Comparison of ENCODE assay signal across 8 cellular contexts in the genomic region with DNA sequence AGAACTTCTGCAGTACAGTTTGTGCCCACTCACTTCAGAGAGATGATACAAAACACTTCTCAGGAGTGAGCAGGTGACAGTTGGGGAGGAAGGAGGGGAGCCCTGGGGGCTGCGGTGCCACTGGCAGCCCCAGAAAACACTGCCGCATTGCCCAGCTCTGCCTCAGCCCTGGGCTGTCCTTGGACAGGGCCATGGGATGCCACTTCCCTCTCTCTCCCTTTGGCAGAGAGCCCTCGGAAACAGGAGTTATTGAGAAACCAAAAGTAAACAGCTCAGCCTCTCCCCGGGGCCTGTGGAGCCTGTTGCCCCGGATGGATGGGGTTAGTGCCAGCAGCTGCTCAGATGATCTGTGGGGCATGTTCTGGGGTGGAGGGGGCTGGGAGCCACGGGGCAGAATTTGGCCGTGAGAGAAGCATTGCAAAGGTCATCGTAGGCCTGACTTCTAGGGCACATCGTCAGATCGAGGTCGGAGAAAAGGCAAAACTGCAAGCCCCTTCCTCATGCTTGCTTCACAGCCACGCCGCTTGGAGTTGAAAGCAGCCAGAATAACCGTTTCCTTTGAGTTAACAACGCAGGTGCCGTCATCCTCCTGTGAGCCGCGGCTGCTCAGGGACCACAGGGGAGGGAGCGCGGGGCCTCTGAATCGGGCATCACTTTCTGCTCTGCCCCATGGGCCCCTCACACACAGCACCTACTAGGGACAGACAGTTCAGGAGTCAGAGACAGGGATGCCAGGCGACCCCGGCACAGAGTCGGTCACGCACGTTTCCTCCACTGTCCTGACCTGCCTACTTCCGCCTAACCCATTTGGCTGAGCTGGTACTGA.
DNase-seq lines count a peak whose midpoint lies in the region; ATAC-seq and TF ChIP-seq lines count a peak whose summit lies in the region.

No MANE protein-coding gene starts in this region.

- no peak overlapping the region for H3K27ac ChIP-seq in RWPE2 (ENCODE audit: poor library complexity, severe bottlenecking)

- TF ChIP-seq CTCF in RWPE2 (IDR thresholded peaks at IDR 0.05; ENCODE audit: poor library complexity, severe bottlenecking), result no peak

- H3K4me3 ChIP-seq in RWPE2 (ENCODE audit: severe bottlenecking) (no peak overlapping the region), adipocyte (ENCODE audit: low read length) (no peak overlapping the region)

- H3K36me3 ChIP-seq in RWPE2 (ENCODE audit: low read depth) (no peaks in the 10 kb centered on the region), adipocyte (ENCODE audit: control insufficient read depth, insufficient read depth, low read length, severe bottlenecking) (no peaks in the 10 kb centered on the region)

- H3K27me3 ChIP-seq in RWPE2 (ENCODE audit: insufficient read depth, poor library complexity, severe bottlenecking) (no peaks in the 10 kb centered on the region), adipocyte (replicated peaks; ENCODE audit: control insufficient read depth, insufficient read depth, low read length) (no peaks in the 10 kb centered on the region)

- H3K9me3 ChIP-seq in RWPE2 (ENCODE audit: severe bottlenecking) (no peaks in the 10 kb centered on the region), adipocyte (ENCODE audit: control insufficient read depth, low read length) (no peaks in the 10 kb centered on the region)

- H3K4me1 ChIP-seq in RWPE2 (ENCODE audit: insufficient read depth, poor library complexity, severe bottlenecking) (peaks cover 3% of the 10 kb centered on the region), adipocyte (ENCODE audit: control insufficient read depth, insufficient read depth, low read length) (peaks cover 14% of the 10 kb centered on the region)

- DNase-seq in C1 segment of cervical spinal cord (lab: John Stamatoyannopoulos, UW), result peak in 13 of 14 donors; percentile 28 to 82 (median 69)
- DNase-seq in GM19240 (ENCODE audit: insufficient read length, low spot score), result peak; percentile 44
- no peak for DNase-seq in RWPE2 (ENCODE audit: low spot score)
- DNase-seq in adipocyte (ENCODE audit: low read depth), result peak; percentile 86
- peak in 47 of 51 donors; percentile 4 to 79 (median 47) for DNase-seq in hypothalamus (lab: John Stamatoyannopoulos, UW)
- peak; percentile 15 to 34 for DNase-seq in stimulated activated CD4-positive, alpha-beta T cell treated with anti-CD3 and anti-CD28 coated beads, Interleukin-1b, Interleukin-23, amount 100 ng/mL, for 4 hours (ENCODE audit: low read depth in 2 of 2)
- DNase-seq in GDM1 (lab: John Stamatoyannopoulos, UW), result no peak

- H3K9ac ChIP-seq in adipocyte (ENCODE audit: low read length), result peak overlapping the region; percentile 50

- ATAC-seq in HG03565 (IDR thresholded peaks at IDR 0.05; ENCODE audit: unreplicated experiment) (peak; percentile 50), RWPE2 (ENCODE audit: low read depth) (peak; percentile 96)

Comparison
In these comparisons a context has a peak if more than half of its experiments do, and no peak if none do; other contexts are left out.
1. DNase-seq: peak in C1 segment of cervical spinal cord (13 of 14), GM19240 (single experiment), adipocyte (single experiment), hypothalamus (47 of 51) and stimulated activated CD4-positive, alpha-beta T cell treated with anti-CD3 and anti-CD28 coated beads, Interleukin-1b, Interleukin-23, amount 100 ng/mL, for 4 hours (2 of 2); none in RWPE2 (single experiment) and GDM1 (single experiment).